Comparison of ENCODE assay signal across 1 cellular context in the genomic region with DNA sequence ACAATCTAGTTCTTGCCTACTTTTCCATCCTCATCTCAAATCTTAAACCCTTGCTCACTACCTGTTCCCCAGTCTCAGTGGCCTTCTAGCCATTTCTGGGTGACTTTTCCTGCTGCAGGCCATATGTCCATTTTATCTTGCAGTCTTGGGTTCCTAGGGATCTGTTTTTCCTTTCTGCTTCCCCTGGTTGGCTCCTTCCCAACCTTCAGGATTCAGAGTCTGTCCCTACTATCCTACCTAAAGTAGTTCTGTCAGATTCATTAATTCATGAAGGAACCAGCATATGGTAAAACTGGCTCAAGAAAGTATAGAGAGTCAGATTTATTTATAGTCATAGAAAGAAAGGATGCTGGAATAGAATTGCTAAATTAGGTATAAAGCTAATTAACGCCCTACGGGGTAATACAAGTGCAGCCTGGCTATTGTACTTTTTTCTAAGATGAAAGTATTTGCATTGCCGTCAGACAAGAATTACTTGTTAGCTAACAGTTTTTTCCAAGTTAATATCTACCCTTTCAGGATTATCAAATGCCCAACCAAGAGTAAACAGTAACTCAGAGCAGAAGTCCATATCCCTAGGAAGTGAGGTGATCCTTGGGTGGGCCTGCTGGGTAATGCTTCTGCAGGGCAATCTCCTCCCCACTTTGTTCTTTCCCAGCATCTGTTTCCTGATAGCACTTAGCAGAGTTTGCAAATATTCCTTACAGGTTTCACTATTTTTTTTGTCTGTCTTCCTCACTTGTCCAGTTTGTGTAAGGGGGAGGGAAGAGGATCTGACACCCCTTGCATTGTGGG.
TF ChIP-seq lines count a peak whose summit lies in the region.

No MANE protein-coding gene starts in this region.

TF ChIP-seq in endothelial cell of umbilical vein, 7 proteins besides CTCF, POLR2A, EP300 and RAD21 (continued from another document):
- TF ChIP-seq, protein P1, sequence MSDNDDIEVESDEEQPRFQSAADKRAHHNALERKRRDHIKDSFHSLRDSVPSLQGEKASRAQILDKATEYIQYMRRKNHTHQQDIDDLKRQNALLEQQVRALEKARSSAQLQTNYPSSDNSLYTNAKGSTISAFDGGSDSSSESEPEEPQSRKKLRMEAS (IDR thresholded peaks at IDR 0.05; ENCODE audit: insufficient read depth, insufficient read length), result no peak
- TF ChIP-seq EZH2 (IDR thresholded peaks at IDR 0.05; ENCODE audit: borderline replicate concordance, low read depth, low read length, severe bottlenecking), result no peak
